1 cellular context compared by ENCODE assay signal in the genomic region with DNA sequence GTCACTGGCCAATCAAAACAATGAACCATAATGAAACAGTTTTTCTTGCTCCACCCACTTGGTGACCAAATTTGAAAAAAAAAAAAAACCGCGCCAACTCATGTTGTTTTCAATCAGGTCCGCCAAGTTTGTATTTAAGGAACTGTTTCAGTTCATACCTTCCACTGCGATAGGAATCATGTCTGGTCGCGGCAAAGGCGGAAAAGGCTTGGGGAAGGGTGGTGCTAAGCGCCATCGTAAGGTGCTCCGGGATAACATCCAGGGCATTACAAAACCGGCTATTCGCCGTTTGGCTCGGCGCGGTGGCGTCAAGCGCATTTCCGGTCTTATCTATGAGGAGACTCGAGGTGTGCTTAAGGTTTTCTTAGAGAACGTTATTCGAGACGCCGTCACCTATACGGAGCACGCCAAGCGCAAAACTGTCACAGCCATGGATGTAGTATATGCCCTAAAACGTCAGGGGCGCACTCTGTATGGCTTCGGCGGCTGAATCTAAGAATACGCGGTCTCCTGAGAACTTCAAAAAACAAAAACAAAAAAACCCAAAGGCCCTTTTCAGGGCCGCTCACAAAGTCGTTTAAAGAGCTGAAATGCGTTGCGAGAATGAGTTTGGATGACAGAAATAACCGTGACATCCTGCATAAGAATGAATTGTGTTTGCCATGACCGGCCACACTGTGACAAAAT.
TF ChIP-seq lines count a peak whose summit lies in the region.

No MANE protein-coding gene starts in this region.

TF ChIP-seq in K562, 482 proteins besides CTCF, POLR2A, EP300 and RAD21 (continued from another document and continues in another):
- TF ChIP-seq, protein P1, sequence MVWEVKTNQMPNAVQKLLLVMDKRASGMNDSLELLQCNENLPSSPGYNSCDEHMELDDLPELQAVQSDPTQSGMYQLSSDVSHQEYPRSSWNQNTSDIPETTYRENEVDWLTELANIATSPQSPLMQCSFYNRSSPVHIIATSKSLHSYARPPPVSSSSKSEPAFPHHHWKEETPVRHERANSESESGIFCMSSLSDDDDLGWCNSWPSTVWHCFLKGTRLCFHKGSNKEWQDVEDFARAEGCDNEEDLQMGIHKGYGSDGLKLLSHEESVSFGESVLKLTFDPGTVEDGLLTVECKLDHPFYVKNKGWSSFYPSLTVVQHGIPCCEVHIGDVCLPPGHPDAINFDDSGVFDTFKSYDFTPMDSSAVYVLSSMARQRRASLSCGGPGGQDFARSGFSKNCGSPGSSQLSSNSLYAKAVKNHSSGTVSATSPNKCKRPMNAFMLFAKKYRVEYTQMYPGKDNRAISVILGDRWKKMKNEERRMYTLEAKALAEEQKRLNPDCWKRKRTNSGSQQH (CRISPR knock-in tag; IDR thresholded peaks at IDR 0.05) = peak; percentile 69; the same call in 1 of the 2 replicates
- peak; percentile 84 for TF ChIP-seq GTF2B (IDR thresholded peaks at IDR 0.05; ENCODE audit: extremely low read depth, insufficient read length)
- TF ChIP-seq HDGF (IDR thresholded peaks at IDR 0.05) = 0 out of 2 replicates have a peak, but pooled peaks have one; percentile 29
- peak; percentile 69; the same call in 1 of the 2 replicates for TF ChIP-seq PHF8 (IDR thresholded peaks at IDR 0.05; ENCODE audit: borderline replicate concordance, low read length)
- TF ChIP-seq ZNF785 (CRISPR knock-in tag; IDR thresholded peaks at IDR 0.05) = no peak
- TF ChIP-seq ZNF3 (CRISPR knock-in tag; IDR thresholded peaks at IDR 0.05) = peak; percentile 41; the same call in 1 of the 2 replicates
- TF ChIP-seq, protein P2, sequence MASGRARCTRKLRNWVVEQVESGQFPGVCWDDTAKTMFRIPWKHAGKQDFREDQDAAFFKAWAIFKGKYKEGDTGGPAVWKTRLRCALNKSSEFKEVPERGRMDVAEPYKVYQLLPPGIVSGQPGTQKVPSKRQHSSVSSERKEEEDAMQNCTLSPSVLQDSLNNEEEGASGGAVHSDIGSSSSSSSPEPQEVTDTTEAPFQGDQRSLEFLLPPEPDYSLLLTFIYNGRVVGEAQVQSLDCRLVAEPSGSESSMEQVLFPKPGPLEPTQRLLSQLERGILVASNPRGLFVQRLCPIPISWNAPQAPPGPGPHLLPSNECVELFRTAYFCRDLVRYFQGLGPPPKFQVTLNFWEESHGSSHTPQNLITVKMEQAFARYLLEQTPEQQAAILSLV (tag; IDR thresholded peaks at IDR 0.05) = no peak
- TF ChIP-seq, protein P3, sequence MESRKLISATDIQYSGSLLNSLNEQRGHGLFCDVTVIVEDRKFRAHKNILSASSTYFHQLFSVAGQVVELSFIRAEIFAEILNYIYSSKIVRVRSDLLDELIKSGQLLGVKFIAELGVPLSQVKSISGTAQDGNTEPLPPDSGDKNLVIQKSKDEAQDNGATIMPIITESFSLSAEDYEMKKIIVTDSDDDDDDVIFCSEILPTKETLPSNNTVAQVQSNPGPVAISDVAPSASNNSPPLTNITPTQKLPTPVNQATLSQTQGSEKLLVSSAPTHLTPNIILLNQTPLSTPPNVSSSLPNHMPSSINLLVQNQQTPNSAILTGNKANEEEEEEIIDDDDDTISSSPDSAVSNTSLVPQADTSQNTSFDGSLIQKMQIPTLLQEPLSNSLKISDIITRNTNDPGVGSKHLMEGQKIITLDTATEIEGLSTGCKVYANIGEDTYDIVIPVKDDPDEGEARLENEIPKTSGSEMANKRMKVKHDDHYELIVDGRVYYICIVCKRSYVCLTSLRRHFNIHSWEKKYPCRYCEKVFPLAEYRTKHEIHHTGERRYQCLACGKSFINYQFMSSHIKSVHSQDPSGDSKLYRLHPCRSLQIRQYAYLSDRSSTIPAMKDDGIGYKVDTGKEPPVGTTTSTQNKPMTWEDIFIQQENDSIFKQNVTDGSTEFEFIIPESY (CRISPR knock-in tag; IDR thresholded peaks at IDR 0.05) = no peak; the same call in 1 of the 2 replicates
- TF ChIP-seq CBX2 (IDR thresholded peaks at IDR 0.05; ENCODE audit: insufficient read depth, low read length, poor library complexity, severe bottlenecking) = no peak
- TF ChIP-seq MITF (IDR thresholded peaks at IDR 0.05) = 0 out of 2 replicates have a peak, but pooled peaks have one; percentile 50
- no peak for TF ChIP-seq ZNF184 (CRISPR knock-in tag; IDR thresholded peaks at IDR 0.05)
- TF ChIP-seq PRPF4 (IDR thresholded peaks at IDR 0.05; ENCODE audit: insufficient read depth, low read depth, low read length, poor library complexity, severe bottlenecking) = peak; percentile 75
- no peak for TF ChIP-seq TCF15 (CRISPR knock-in tag; IDR thresholded peaks at IDR 0.05)
- peak; percentile 87 for TF ChIP-seq GABPA (tag; conservative IDR thresholded peaks at IDR 0.05; ENCODE audit: low read depth)
- TF ChIP-seq ZNF668 (CRISPR knock-in tag; IDR thresholded peaks at IDR 0.05) = no peak
- TF ChIP-seq, protein P4, sequence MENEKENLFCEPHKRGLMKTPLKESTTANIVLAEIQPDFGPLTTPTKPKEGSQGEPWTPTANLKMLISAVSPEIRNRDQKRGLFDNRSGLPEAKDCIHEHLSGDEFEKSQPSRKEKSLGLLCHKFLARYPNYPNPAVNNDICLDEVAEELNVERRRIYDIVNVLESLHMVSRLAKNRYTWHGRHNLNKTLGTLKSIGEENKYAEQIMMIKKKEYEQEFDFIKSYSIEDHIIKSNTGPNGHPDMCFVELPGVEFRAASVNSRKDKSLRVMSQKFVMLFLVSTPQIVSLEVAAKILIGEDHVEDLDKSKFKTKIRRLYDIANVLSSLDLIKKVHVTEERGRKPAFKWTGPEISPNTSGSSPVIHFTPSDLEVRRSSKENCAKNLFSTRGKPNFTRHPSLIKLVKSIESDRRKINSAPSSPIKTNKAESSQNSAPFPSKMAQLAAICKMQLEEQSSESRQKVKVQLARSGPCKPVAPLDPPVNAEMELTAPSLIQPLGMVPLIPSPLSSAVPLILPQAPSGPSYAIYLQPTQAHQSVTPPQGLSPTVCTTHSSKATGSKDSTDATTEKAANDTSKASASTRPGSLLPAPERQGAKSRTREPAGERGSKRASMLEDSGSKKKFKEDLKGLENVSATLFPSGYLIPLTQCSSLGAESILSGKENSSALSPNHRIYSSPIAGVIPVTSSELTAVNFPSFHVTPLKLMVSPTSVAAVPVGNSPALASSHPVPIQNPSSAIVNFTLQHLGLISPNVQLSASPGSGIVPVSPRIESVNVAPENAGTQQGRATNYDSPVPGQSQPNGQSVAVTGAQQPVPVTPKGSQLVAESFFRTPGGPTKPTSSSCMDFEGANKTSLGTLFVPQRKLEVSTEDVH (IDR thresholded peaks at IDR 0.05; ENCODE audit: low read depth, partially characterized antibody) = peak; percentile 99
- TF ChIP-seq SMARCA4 (IDR thresholded peaks at IDR 0.05) = peak; percentile 34
- peak; percentile 96 for TF ChIP-seq SNRNP70 (optimal IDR thresholded peaks at IDR 0.05; ENCODE audit: low read depth, low read length)
- peak; percentile 96 for TF ChIP-seq NEUROD1 (IDR thresholded peaks at IDR 0.05; ENCODE audit: borderline replicate concordance, low read depth, low read length, partially characterized antibody)
- peak in 1 of 2 experiments; percentile 86; a peak in 2 of 4 replicates for TF ChIP-seq HDAC1 (IDR thresholded peaks at IDR 0.05)
- TF ChIP-seq MCM2 (IDR thresholded peaks at IDR 0.05; ENCODE audit: low read depth) = no peak
- TF ChIP-seq ZNF384 (IDR thresholded peaks at IDR 0.05; ENCODE audit: low read depth, low read length) = peak; percentile 100
- TF ChIP-seq XRCC4 (IDR thresholded peaks at IDR 0.05; ENCODE audit: extremely low read depth, insufficient read depth, insufficient read length) = no peak
- 0 out of 2 replicates have a peak, but pooled peaks have one; percentile 17 for TF ChIP-seq SMARCA5 (IDR thresholded peaks at IDR 0.05)
- TF ChIP-seq, protein P5, sequence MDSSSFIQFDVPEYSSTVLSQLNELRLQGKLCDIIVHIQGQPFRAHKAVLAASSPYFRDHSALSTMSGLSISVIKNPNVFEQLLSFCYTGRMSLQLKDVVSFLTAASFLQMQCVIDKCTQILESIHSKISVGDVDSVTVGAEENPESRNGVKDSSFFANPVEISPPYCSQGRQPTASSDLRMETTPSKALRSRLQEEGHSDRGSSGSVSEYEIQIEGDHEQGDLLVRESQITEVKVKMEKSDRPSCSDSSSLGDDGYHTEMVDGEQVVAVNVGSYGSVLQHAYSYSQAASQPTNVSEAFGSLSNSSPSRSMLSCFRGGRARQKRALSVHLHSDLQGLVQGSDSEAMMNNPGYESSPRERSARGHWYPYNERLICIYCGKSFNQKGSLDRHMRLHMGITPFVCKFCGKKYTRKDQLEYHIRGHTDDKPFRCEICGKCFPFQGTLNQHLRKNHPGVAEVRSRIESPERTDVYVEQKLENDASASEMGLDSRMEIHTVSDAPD (CRISPR knock-in tag; IDR thresholded peaks at IDR 0.05) = no peak
- no peak for TF ChIP-seq XRCC3 (IDR thresholded peaks at IDR 0.05)
- TF ChIP-seq EHMT2 (IDR thresholded peaks at IDR 0.05) = no peak
- peak; percentile 66; the same call in 1 of the 2 replicates for TF ChIP-seq ZNF583 (CRISPR knock-in tag; IDR thresholded peaks at IDR 0.05)
- TF ChIP-seq ZNF639 (CRISPR knock-in tag; conservative IDR thresholded peaks at IDR 0.05 in 1 of 2, IDR thresholded peaks at IDR 0.05 in 1 of 2) = peak in 1 of 2 experiments; percentile 89; a peak in 2 of 4 replicates
- peak; percentile 87; the same call in 1 of the 2 replicates for TF ChIP-seq ESRRB (CRISPR knock-in tag; IDR thresholded peaks at IDR 0.05; ENCODE audit: borderline replicate concordance)
- no peak for TF ChIP-seq ZNF133 (CRISPR knock-in tag; IDR thresholded peaks at IDR 0.05)
- TF ChIP-seq KAT2B (IDR thresholded peaks at IDR 0.05; ENCODE audit: low read depth, low read length) = no peak
- peak; percentile 67; the same call in 1 of the 2 replicates for TF ChIP-seq ZNF263 (CRISPR knock-in tag; IDR thresholded peaks at IDR 0.05; ENCODE audit: borderline replicate concordance)
- no peak for TF ChIP-seq SRSF9 (IDR thresholded peaks at IDR 0.05; ENCODE audit: borderline replicate concordance, low read depth, low read length)
- TF ChIP-seq NFATC3 (IDR thresholded peaks at IDR 0.05) = peak; percentile 52; the same call in 1 of the 2 replicates
- peak; percentile 99 for TF ChIP-seq GTF2F1 (IDR thresholded peaks at IDR 0.05; ENCODE audit: low read depth, low read length)
- 0 out of 2 replicates have a peak, but pooled peaks have one; percentile 38 for TF ChIP-seq SREBF1 (IDR thresholded peaks at IDR 0.05; ENCODE audit: borderline replicate concordance, low read depth, low read length)
- TF ChIP-seq ZNF146 (CRISPR knock-in tag; IDR thresholded peaks at IDR 0.05; ENCODE audit: unreplicated experiment) = no peak
- no peak for TF ChIP-seq ZNF695 (CRISPR knock-in tag; IDR thresholded peaks at IDR 0.05)
- TF ChIP-seq, protein P6, sequence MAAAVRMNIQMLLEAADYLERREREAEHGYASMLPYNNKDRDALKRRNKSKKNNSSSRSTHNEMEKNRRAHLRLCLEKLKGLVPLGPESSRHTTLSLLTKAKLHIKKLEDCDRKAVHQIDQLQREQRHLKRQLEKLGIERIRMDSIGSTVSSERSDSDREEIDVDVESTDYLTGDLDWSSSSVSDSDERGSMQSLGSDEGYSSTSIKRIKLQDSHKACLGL (CRISPR knock-in tag; IDR thresholded peaks at IDR 0.05; ENCODE audit: borderline replicate concordance, poor library complexity, severe bottlenecking) = peak; percentile 41
- TF ChIP-seq FOXM1 (IDR thresholded peaks at IDR 0.05; ENCODE audit: low read depth) = peak; percentile 99
- TF ChIP-seq FOXM1 (CRISPR knock-in tag; IDR thresholded peaks at IDR 0.05; ENCODE audit: low read depth) = peak; percentile 89
- TF ChIP-seq, protein P7, sequence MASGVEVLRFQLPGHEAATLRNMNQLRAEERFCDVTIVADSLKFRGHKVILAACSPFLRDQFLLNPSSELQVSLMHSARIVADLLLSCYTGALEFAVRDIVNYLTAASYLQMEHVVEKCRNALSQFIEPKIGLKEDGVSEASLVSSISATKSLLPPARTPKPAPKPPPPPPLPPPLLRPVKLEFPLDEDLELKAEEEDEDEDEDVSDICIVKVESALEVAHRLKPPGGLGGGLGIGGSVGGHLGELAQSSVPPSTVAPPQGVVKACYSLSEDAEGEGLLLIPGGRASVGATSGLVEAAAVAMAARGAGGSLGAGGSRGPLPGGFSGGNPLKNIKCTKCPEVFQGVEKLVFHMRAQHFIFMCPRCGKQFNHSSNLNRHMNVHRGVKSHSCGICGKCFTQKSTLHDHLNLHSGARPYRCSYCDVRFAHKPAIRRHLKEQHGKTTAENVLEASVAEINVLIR (CRISPR knock-in tag; IDR thresholded peaks at IDR 0.05) = 0 out of 2 replicates have a peak, but pooled peaks have one; percentile 40
- TF ChIP-seq OTX1 (CRISPR knock-in tag; IDR thresholded peaks at IDR 0.05) = peak; percentile 93
